Comparison of ENCODE assay signal across 18 cellular contexts in the genomic region with DNA sequence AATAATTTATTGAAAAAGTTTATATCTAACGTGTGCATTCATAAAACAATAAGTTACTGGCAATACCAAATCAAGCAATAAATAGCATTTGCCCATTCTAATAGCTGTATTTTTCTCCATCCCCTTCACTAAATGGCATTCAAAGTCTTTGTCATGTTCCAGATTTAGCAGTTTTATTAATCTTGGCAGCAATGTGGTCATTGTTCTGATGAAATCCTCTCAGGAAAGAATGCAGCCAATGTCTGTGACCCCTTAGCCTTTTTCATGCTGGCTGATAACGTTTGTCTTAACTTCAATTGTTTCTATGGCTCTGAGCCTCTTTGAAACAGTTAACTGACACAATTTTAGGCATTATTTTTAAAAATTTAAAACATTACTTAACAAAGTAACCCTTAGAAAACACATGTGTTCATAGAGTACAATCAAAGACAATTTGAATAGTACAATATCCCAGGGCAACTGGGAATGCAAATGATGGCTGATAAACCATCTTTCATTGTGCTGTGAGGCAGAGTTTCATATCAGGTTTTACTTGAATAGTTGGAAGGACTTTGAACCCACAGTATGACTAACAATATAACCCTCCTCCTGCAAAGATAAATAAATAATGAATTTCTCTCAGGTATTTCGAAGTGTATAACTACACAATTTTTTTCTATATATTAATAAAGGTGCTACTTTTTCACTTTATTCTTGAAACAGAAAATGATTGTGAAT.
DNase-seq lines count a peak whose midpoint lies in the region; ATAC-seq, FAIRE-seq and TF ChIP-seq lines count a peak whose summit lies in the region.
"Had no signal": no experiment of that assay in that cellular context is flagged by ENCODE, and none has a peak within 500 bp of the region (broad histone marks: within the 10 kb centered on the region; RNA-seq: fewer than 3 reads in every experiment).

No MANE protein-coding gene starts in this region.

- intact Hi-C loops in Right ventricle myocardium inferior (cut with DNase I), result no loop called here

- H3K36me3 ChIP-seq in cardiac muscle cell, result no peaks in the 10 kb centered on the region
- no peaks in the 10 kb centered on the region for H3K36me3 ChIP-seq in astrocyte (ENCODE audit: insufficient read depth, low read length)
- no peaks in the 10 kb centered on the region for H3K36me3 ChIP-seq in small intestine (ENCODE audit: control insufficient read depth in 2 of 2, insufficient read depth in 2 of 2, low read length in 2 of 2)
- H3K36me3 ChIP-seq: SJSA1 had no signal

- H4K20me1 ChIP-seq in astrocyte (ENCODE audit: insufficient read depth, low read length), result no peaks in the 10 kb centered on the region

- 4 to 35% (median 12%) methylated on average over 3 of the region's 3 CpGs for WGBS in small intestine, 3 donors

- DNase-seq in cardiac muscle cell (ENCODE audit: low read depth in 1 of 2, low spot score in 1 of 2) (peak; percentile 1 to 36), Right ventricle myocardium inferior (ENCODE audit: missing footprints) (no peak), astrocyte (ENCODE audit: low read depth) (peak; percentile 25), medulla oblongata (ENCODE audit: extremely low spot score) (peak; percentile 46), small intestine (peak; percentile 85), RPMI8226 (no peak), NCI-H748 treated with DMSO at 0.1 percent for 48 hours (lab: John Stamatoyannopoulos, UW) (no peak)
- DNase-seq: activated CD8-positive, alpha-beta memory T cell treated with anti-CD3 and anti-CD28 coated beads, Interleukin-2, amount 10 ng/mL, durations not matched to agents 7 days and 5 days; effector memory CD8-positive, alpha-beta T cell; naive thymus-derived CD4-positive, alpha-beta T cell; NCI-H2081 treated with DMSO at 0.1 percent for 48 hours; NCI-H524; stimulated activated naive CD4-positive, alpha-beta T cell treated with Interleukin-2 at 50 U/mL for 16 hours; T1000 had no signal

- H3K9ac ChIP-seq in astrocyte (ENCODE audit: low read length), result no peak overlapping the region

- peaks cover 13% of the 10 kb centered on the region for H3K4me1 ChIP-seq in cardiac muscle cell (ENCODE audit: low read depth)
- no peaks in the 10 kb centered on the region for H3K4me1 ChIP-seq in astrocyte (ENCODE audit: insufficient read depth, low read length)
- no peaks in the 10 kb centered on the region for H3K4me1 ChIP-seq in small intestine (ENCODE audit: control insufficient read depth in 2 of 2, insufficient read depth in 1 of 2, low read depth in 1 of 2, low read length in 1 of 2)
- H3K4me1 ChIP-seq: SJSA1 had no signal

- no peaks in the 10 kb centered on the region for H3K27me3 Mint-ChIP-seq in astrocyte (ENCODE audit: low read depth, unreplicated experiment)
- H3K27me3 Mint-ChIP-seq: activated CD8-positive, alpha-beta memory T cell treated with anti-CD3 and anti-CD28 coated beads, Interleukin-2, amount 10 ng/mL, durations not matched to agents 7 days and 5 days; central memory CD8-positive, alpha-beta T cell; effector memory CD8-positive, alpha-beta T cell; naive thymus-derived CD4-positive, alpha-beta T cell had no signal

- no peak overlapping the region for H2AFZ ChIP-seq in astrocyte (ENCODE audit: low read depth, low read length)

- no peak for FAIRE-seq in astrocyte (lab: Jason Lieb, UNC)
- peak; percentile 59 for FAIRE-seq in small intestine (lab: Jason Lieb, UNC)
- FAIRE-seq: A204.1 had no signal

- no peaks in the 10 kb centered on the region for H3K79me2 ChIP-seq in astrocyte (ENCODE audit: insufficient read depth, low read length)

- no peaks in the 10 kb centered on the region for H3K27me3 ChIP-seq in cardiac muscle cell
- no peaks in the 10 kb centered on the region for H3K27me3 ChIP-seq in astrocyte (ENCODE audit: insufficient read depth, low read length)
- no peaks in the 10 kb centered on the region for H3K27me3 ChIP-seq in small intestine (ENCODE audit: control insufficient read depth in 2 of 2, insufficient read depth in 2 of 2, low read length in 2 of 2)
- H3K27me3 ChIP-seq: SJSA1 had no signal

- no peaks in the 10 kb centered on the region for H3K9me3 ChIP-seq in cardiac muscle cell (ENCODE audit: low read depth)
- H3K9me3 ChIP-seq in astrocyte (ENCODE audit: insufficient read depth, low read depth, low read length), result no peaks in the 10 kb centered on the region
- no peaks in the 10 kb centered on the region for H3K9me3 ChIP-seq in small intestine (ENCODE audit: control insufficient read depth, low read depth)
- H3K9me3 ChIP-seq: SJSA1 had no signal

- H3K27ac Mint-ChIP-seq in astrocyte (ENCODE audit: unreplicated experiment), result no peak overlapping the region
- H3K27ac Mint-ChIP-seq: activated CD8-positive, alpha-beta memory T cell treated with anti-CD3 and anti-CD28 coated beads, Interleukin-2, amount 10 ng/mL, durations not matched to agents 7 days and 5 days; effector memory CD8-positive, alpha-beta T cell; naive thymus-derived CD4-positive, alpha-beta T cell had no signal

- H3K27ac ChIP-seq in cardiac muscle cell, result peak overlapping the region; percentile 48
- H3K27ac ChIP-seq in astrocyte (ENCODE audit: low read depth, low read length), result no peak overlapping the region
- H3K27ac ChIP-seq in small intestine (ENCODE audit: low read depth in 1 of 2, low read length in 1 of 2), result no peak overlapping the region
- H3K27ac ChIP-seq: SJSA1 had no signal

- no peak overlapping the region for H3K4me2 ChIP-seq in astrocyte (ENCODE audit: low read length)

- no peaks in the 10 kb centered on the region for H3K36me3 Mint-ChIP-seq in astrocyte (ENCODE audit: low read depth, unreplicated experiment)
- H3K36me3 Mint-ChIP-seq: activated CD8-positive, alpha-beta memory T cell treated with anti-CD3 and anti-CD28 coated beads, Interleukin-2, amount 10 ng/mL, durations not matched to agents 7 days and 5 days; naive thymus-derived CD4-positive, alpha-beta T cell had no signal

- peaks cover 6% of the 10 kb centered on the region for H3K4me1 Mint-ChIP-seq in astrocyte (ENCODE audit: low read depth, unreplicated experiment)
- H3K4me1 Mint-ChIP-seq: activated CD8-positive, alpha-beta memory T cell treated with anti-CD3 and anti-CD28 coated beads, Interleukin-2, amount 10 ng/mL, durations not matched to agents 7 days and 5 days; central memory CD8-positive, alpha-beta T cell; naive thymus-derived CD4-positive, alpha-beta T cell had no signal

- TF ChIP-seq CTCF in cardiac muscle cell (IDR thresholded peaks at IDR 0.05; ENCODE audit: low read depth, low read length) (no peak), astrocyte (IDR thresholded peaks at IDR 0.05; ENCODE audit: insufficient read depth, low read depth, low read length) (no peak)

- no peak overlapping the region for H3K4me3 ChIP-seq in cardiac muscle cell
- no peak overlapping the region for H3K4me3 ChIP-seq in astrocyte (ENCODE audit: insufficient read depth, low read depth, low read length)
- no peak overlapping the region for H3K4me3 ChIP-seq in small intestine (ENCODE audit: low read depth in 1 of 2, low read length in 2 of 2)
- H3K4me3 ChIP-seq: SJSA1 had no signal

- H3K9me3 Mint-ChIP-seq in astrocyte (ENCODE audit: unreplicated experiment), result peaks cover 3% of the 10 kb centered on the region
- H3K9me3 Mint-ChIP-seq: central memory CD8-positive, alpha-beta T cell had no signal

- no peak overlapping the region for H3K4me3 Mint-ChIP-seq in astrocyte (ENCODE audit: unreplicated experiment)
- H3K4me3 Mint-ChIP-seq: activated CD8-positive, alpha-beta memory T cell treated with anti-CD3 and anti-CD28 coated beads, Interleukin-2, amount 10 ng/mL, durations not matched to agents 7 days and 5 days; central memory CD8-positive, alpha-beta T cell; effector memory CD8-positive, alpha-beta T cell; naive thymus-derived CD4-positive, alpha-beta T cell had no signal

- ATAC-seq in Right ventricle myocardium inferior (no peak), HG02588 (IDR thresholded peaks at IDR 0.05; ENCODE audit: unreplicated experiment) (no peak)
- ATAC-seq: activated CD8-positive, alpha-beta memory T cell treated with anti-CD3 and anti-CD28 coated beads, Interleukin-2, amount 10 ng/mL, durations not matched to agents 7 days and 5 days; effector memory CD8-positive, alpha-beta T cell; naive thymus-derived CD4-positive, alpha-beta T cell had no signal

Comparison
In these comparisons a context has a peak if more than half of its experiments do, and no peak if none do; other contexts are left out.
1. DNase-seq: peak in cardiac muscle cell (2 of 2), astrocyte (single experiment), medulla oblongata (single experiment) and small intestine (single experiment); none in Right ventricle myocardium inferior (single experiment), RPMI8226 (single experiment) and NCI-H748 treated with DMSO at 0.1 percent for 48 hours (single experiment).